11 cellular contexts compared by ENCODE assay signal in genomic region chr16:10314811-10315210, GRCh38.
DNase-seq lines count a peak whose midpoint lies in the region; ATAC-seq and TF ChIP-seq lines count a peak whose summit lies in the region.
"Had no signal": no experiment of that assay in that cellular context is flagged by ENCODE, and none has a peak within 500 bp of the region (broad histone marks: within the 10 kb centered on the region; RNA-seq: fewer than 3 reads in every experiment).

No MANE protein-coding gene starts in this region.

- ATAC-seq in SK-N-SH treated with all-trans-retinoic acid at 6 μM for 48 hours, result no peak
- ATAC-seq in HG03196 (IDR thresholded peaks at IDR 0.05; ENCODE audit: unreplicated experiment), result no peak

- TF ChIP-seq POLR2A in NB4 (IDR thresholded peaks at IDR 0.05; ENCODE audit: extremely low read depth, insufficient read length), result no peak

- no peak overlapping the region for H3K4me2 ChIP-seq in SK-N-SH
- H3K4me2 ChIP-seq: BLaER1 had no signal

- H4K20me1 ChIP-seq in SK-N-SH (ENCODE audit: insufficient read depth), result no peaks in the 10 kb centered on the region
- H4K20me1 ChIP-seq: BLaER1 had no signal

- H3K4me1 ChIP-seq in SK-N-SH (ENCODE audit: control insufficient read depth in 1 of 2, insufficient read depth in 2 of 2, low read depth in 1 of 2, low read length in 1 of 2), result no peaks in the 10 kb centered on the region
- H3K4me1 ChIP-seq: parathyroid adenoma had no signal

- POLR2A ChIA-PET in SK-N-SH (lab: Yijun Ruan, JAX), result no interaction called here

- no peaks in the 10 kb centered on the region for H3K36me3 Mint-ChIP-seq in progenitor cell of endocrine pancreas (ENCODE audit: insufficient read depth)
- H3K36me3 Mint-ChIP-seq: IgD-negative memory B cell had no signal

- H3K27me3 ChIP-seq in SK-N-SH (ENCODE audit: insufficient read depth), result no peaks in the 10 kb centered on the region
- H3K27me3 ChIP-seq: BLaER1 had no signal

- H3K4me3 ChIP-seq in SK-N-SH (ENCODE audit: low read depth in 2 of 2, low read length in 1 of 2), result no peak overlapping the region
- no peak overlapping the region for H3K4me3 ChIP-seq in NB4 (ENCODE audit: low read depth, low read length)
- H3K4me3 ChIP-seq: BLaER1 had no signal

- peak; percentile 52 for TF ChIP-seq RAD21 in SK-N-SH (IDR thresholded peaks at IDR 0.05; ENCODE audit: low read length)

- H3K9me3 ChIP-seq in SK-N-SH, result no peaks in the 10 kb centered on the region
- H3K9me3 ChIP-seq: BLaER1 had no signal

- DNase-seq in SK-N-SH, result peak; percentile 8
- peak; percentile 35 for DNase-seq in NB4 (ENCODE audit: low read depth)
- DNase-seq in cerebellar cortex (ENCODE audit: low spot score), result peak; percentile 9
- DNase-seq in progenitor cell of endocrine pancreas (ENCODE audit: low spot score, unreplicated experiment), result no peak
- DNase-seq in SHP77 (lab: John Stamatoyannopoulos, UW), result no peak
- no peak for DNase-seq in SK-N-DZ (ENCODE audit: low spot score)

- no peaks in the 10 kb centered on the region for H3K9me2 ChIP-seq in SK-N-SH

- H3K27me3 Mint-ChIP-seq in progenitor cell of endocrine pancreas, result no peaks in the 10 kb centered on the region
- H3K27me3 Mint-ChIP-seq: IgD-negative memory B cell had no signal

- H3K9me3 Mint-ChIP-seq in progenitor cell of endocrine pancreas (ENCODE audit: low read depth), result peaks cover 7% of the 10 kb centered on the region
- H3K9me3 Mint-ChIP-seq: IgD-negative memory B cell had no signal

- H2AFZ ChIP-seq in SK-N-SH (ENCODE audit: low read depth), result no peak overlapping the region
- H2AFZ ChIP-seq: parathyroid adenoma had no signal

- no peak overlapping the region for H3K27ac ChIP-seq in SK-N-SH (ENCODE audit: low read depth in 2 of 2, low read length in 1 of 2)
- H3K27ac ChIP-seq: BLaER1, parathyroid adenoma had no signal

- H3K79me2 ChIP-seq in SK-N-SH (ENCODE audit: insufficient read depth), result no peaks in the 10 kb centered on the region
- H3K79me2 ChIP-seq: parathyroid adenoma had no signal

- H3K4me1 Mint-ChIP-seq in progenitor cell of endocrine pancreas (ENCODE audit: low read depth), result peaks cover 36% of the 10 kb centered on the region

- no peaks in the 10 kb centered on the region for H3K36me3 ChIP-seq in SK-N-SH (replicated peaks in 1 of 2; ENCODE audit: control insufficient read depth in 1 of 2, insufficient read depth in 2 of 2, low read length in 1 of 2)
- H3K36me3 ChIP-seq: BLaER1 had no signal

- H3F3A ChIP-seq in SK-N-SH (replicated peaks; ENCODE audit: insufficient read depth), result no peaks in the 10 kb centered on the region

- no peak overlapping the region for H3K4me3 Mint-ChIP-seq in progenitor cell of endocrine pancreas (ENCODE audit: low read depth)
- H3K4me3 Mint-ChIP-seq: IgD-negative memory B cell had no signal

- no peak for TF ChIP-seq EP300 in SK-N-SH (IDR thresholded peaks at IDR 0.05; ENCODE audit: borderline replicate concordance in 1 of 2, low read depth in 1 of 2, low read length in 1 of 2)

- 42% methylated on average over 4 of the region's 4 CpGs for WGBS in SK-N-SH (ENCODE audit: low lambda C conversion rate)

- H3K9ac ChIP-seq in SK-N-SH, result no peak overlapping the region
- H3K9ac ChIP-seq: BLaER1, parathyroid adenoma had no signal

- CTCF ChIA-PET in SK-N-SH (lab: Yijun Ruan, JAX), result interaction anchor here (0.8 to 2.8 kb wide), 9 partner anchors 9 to 425 kb away, joined by 3 to 23 read pairs (median 3); no protein-coding TSS in a partner anchor

- TF ChIP-seq CTCF in SK-N-SH (IDR thresholded peaks at IDR 0.05), result no peak
- no peak for TF ChIP-seq CTCF in NB4 (IDR thresholded peaks at IDR 0.05; ENCODE audit: low read depth, low read length)
- TF ChIP-seq CTCF in progenitor cell of endocrine pancreas (IDR thresholded peaks at IDR 0.05; ENCODE audit: unreplicated experiment), result no peak

- H3K27ac Mint-ChIP-seq in progenitor cell of endocrine pancreas, result peak overlapping the region; percentile 21
- H3K27ac Mint-ChIP-seq: IgD-negative memory B cell had no signal

TF ChIP-seq in SK-N-SH, 30 proteins besides CTCF, POLR2A, EP300 and RAD21:
- TF ChIP-seq MEF2A (IDR thresholded peaks at IDR 0.05; ENCODE audit: borderline replicate concordance, low read depth) (no peak), SMC3 (IDR thresholded peaks at IDR 0.05; ENCODE audit: low read depth, low read length) (peak; percentile 8; the same call in 1 of the 2 replicates)

TF ChIP-seq in SK-N-SH treated with all-trans-retinoic acid at 6 μM for 48 hours, 23 proteins besides CTCF, POLR2A, EP300 and RAD21:
- TF ChIP-seq ZNF8 (CRISPR knock-in tag; IDR thresholded peaks at IDR 0.05) (no peak), ZNF70 (CRISPR knock-in tag; IDR thresholded peaks at IDR 0.05) (no peak), CSRNP3 (CRISPR knock-in tag; IDR thresholded peaks at IDR 0.05) (no peak), PPARA (CRISPR knock-in tag; IDR thresholded peaks at IDR 0.05; ENCODE audit: borderline replicate concordance) (no peak), SNAI2 (CRISPR knock-in tag; IDR thresholded peaks at IDR 0.05) (no peak), ZFP30 (CRISPR knock-in tag; IDR thresholded peaks at IDR 0.05) (no peak), ISL1 (CRISPR knock-in tag; IDR thresholded peaks at IDR 0.05) (no peak), TSHZ2 (CRISPR knock-in tag; IDR thresholded peaks at IDR 0.05) (no peak), ESRRG (CRISPR knock-in tag; IDR thresholded peaks at IDR 0.05) (no peak), ZFP3 (CRISPR knock-in tag; IDR thresholded peaks at IDR 0.05) (no peak), TOX (CRISPR knock-in tag; IDR thresholded peaks at IDR 0.05; ENCODE audit: borderline replicate concordance) (no peak), BACH2 (CRISPR knock-in tag; IDR thresholded peaks at IDR 0.05; ENCODE audit: borderline replicate concordance) (no peak), CSDC2 (CRISPR knock-in tag; IDR thresholded peaks at IDR 0.05) (no peak), OSR1 (CRISPR knock-in tag; IDR thresholded peaks at IDR 0.05) (no peak)

Comparison
In these comparisons a context has a peak if more than half of its experiments do, and no peak if none do; other contexts are left out.
1. DNase-seq: peak in SK-N-SH (single experiment), NB4 (single experiment) and cerebellar cortex (single experiment); none in progenitor cell of endocrine pancreas (single experiment), SHP77 (0 of 2) and SK-N-DZ (single experiment).